ENCODE assay signal across 19 cellular contexts in genomic region chr3:135040321-135041110, GRCh38.
DNase-seq lines count a peak whose midpoint lies in the region; ATAC-seq and TF ChIP-seq lines count a peak whose summit lies in the region.
"Had no signal": no experiment of that assay in that cellular context is flagged by ENCODE, and none has a peak within 500 bp of the region (broad histone marks: within the 10 kb centered on the region; RNA-seq: fewer than 3 reads in every experiment).

No MANE protein-coding gene starts in this region.

- no peak overlapping the region for H3K4me3 ChIP-seq in endodermal cell (ENCODE audit: low read length)
- H3K4me3 ChIP-seq: HAP-1, SK-N-MC had no signal

- H3K9me3 Mint-ChIP-seq in endodermal cell, result peaks cover 9% of the 10 kb centered on the region
- no peaks in the 10 kb centered on the region for H3K9me3 Mint-ChIP-seq in stimulated activated effector memory CD8-positive, alpha-beta T cell treated with anti-CD3 and anti-CD28 coated beads, Interleukin-12 subunit alpha, Interleukin-12 subunit beta, amount 100 ng/mL, for 72 hours
- no peaks in the 10 kb centered on the region for H3K9me3 Mint-ChIP-seq in stimulated activated naive B cell treated with anti-CD40 and anti-IgM and Interleukin-4, amounts not matched to agents 10 μg/mL and 1 μg/mL and 100 μg/mL, for 72 hours

- no peak overlapping the region for H3K4me3 Mint-ChIP-seq in endodermal cell
- H3K4me3 Mint-ChIP-seq in stimulated activated effector memory CD8-positive, alpha-beta T cell treated with anti-CD3 and anti-CD28 coated beads, Interleukin-12 subunit alpha, Interleukin-12 subunit beta, amount 100 ng/mL, for 72 hours, result no peak overlapping the region
- no peak overlapping the region for H3K4me3 Mint-ChIP-seq in stimulated activated naive B cell treated with anti-CD40 and anti-IgM and Interleukin-4, amounts not matched to agents 10 μg/mL and 1 μg/mL and 100 μg/mL, for 72 hours

- WGBS in endodermal cell (ENCODE audit: insufficient coverage in 1 of 2, insufficient read length in 1 of 2), 2 experiments, result 85 to 92% methylated on average over 2 to 5 of the region's 6 CpGs

- ATAC-seq in stimulated activated effector memory CD8-positive, alpha-beta T cell treated with anti-CD3 and anti-CD28 coated beads, Interleukin-12 subunit alpha, Interleukin-12 subunit beta, amount 100 ng/mL, for 72 hours, result peak; percentile 19
- no peak for ATAC-seq in stimulated activated naive B cell treated with anti-CD40 and anti-IgM and Interleukin-4, amounts not matched to agents 10 μg/mL and 1 μg/mL and 100 μg/mL, for 72 hours (replicated peaks)

- in situ Hi-C loops in KBM-7 (cut with MboI; ENCODE audit: low pct_unique_long_range_greater_than_20kb, low sequenced_read_pairs), result no loop called here

- DNase-seq in KBM-7 (peak; percentile 84), OCI-M1 (lab: John Stamatoyannopoulos, UW) (peak; percentile 71), endodermal cell (peak; percentile 38), ureter (ENCODE audit: low spot score) (no peak), dermis blood vessel endothelial cell (no peak)
- peak in 1 of 2 donors; percentile 7 for DNase-seq in stimulated activated effector memory CD8-positive, alpha-beta T cell treated with anti-CD3 and anti-CD28 coated beads, Interleukin-12 subunit alpha, Interleukin-12 subunit beta, amount 100 ng/mL, for 72 hours (ENCODE audit: low spot score in 2 of 2)
- DNase-seq in stimulated activated naive B cell treated with anti-CD40 and anti-IgM and Interleukin-4, amounts not matched to agents 10 μg/mL and 1 μg/mL and 100 μg/mL, for 72 hours, result no peak
- DNase-seq: ACHN, AML-193, DMS79, NCI-H1417 treated with DMSO at 0.1 percent for 48 hours, NCI-H187 treated with DMSO at 0.1 percent for 48 hours, NCI-H345, NCI-H526 treated with DMSO at 0.1 percent for 48 hours, Right ventricle myocardium superior had no signal

- TF ChIP-seq CTCF in endodermal cell (conservative IDR thresholded peaks at IDR 0.05), result no peak

- peaks cover 4% of the 10 kb centered on the region for H3K27me3 ChIP-seq in endodermal cell (ENCODE audit: control insufficient read depth, insufficient read depth, low read length, poor library complexity, severe bottlenecking)

- H3K4me1 Mint-ChIP-seq in endodermal cell, result peaks cover 37% of the 10 kb centered on the region
- no peaks in the 10 kb centered on the region for H3K4me1 Mint-ChIP-seq in stimulated activated effector memory CD8-positive, alpha-beta T cell treated with anti-CD3 and anti-CD28 coated beads, Interleukin-12 subunit alpha, Interleukin-12 subunit beta, amount 100 ng/mL, for 72 hours
- H3K4me1 Mint-ChIP-seq in stimulated activated naive B cell treated with anti-CD40 and anti-IgM and Interleukin-4, amounts not matched to agents 10 μg/mL and 1 μg/mL and 100 μg/mL, for 72 hours, result no peaks in the 10 kb centered on the region

- no peak overlapping the region for H3K9ac ChIP-seq in endodermal cell (ENCODE audit: extremely low read depth, low read length, poor library complexity, severe bottlenecking)

- H3K27ac Mint-ChIP-seq in endodermal cell, result no peak overlapping the region
- no peak overlapping the region for H3K27ac Mint-ChIP-seq in stimulated activated effector memory CD8-positive, alpha-beta T cell treated with anti-CD3 and anti-CD28 coated beads, Interleukin-12 subunit alpha, Interleukin-12 subunit beta, amount 100 ng/mL, for 72 hours
- H3K27ac Mint-ChIP-seq in stimulated activated naive B cell treated with anti-CD40 and anti-IgM and Interleukin-4, amounts not matched to agents 10 μg/mL and 1 μg/mL and 100 μg/mL, for 72 hours, result no peak overlapping the region

- no peaks in the 10 kb centered on the region for H3K36me3 ChIP-seq in endodermal cell (ENCODE audit: control insufficient read depth, insufficient read depth, low read length)
- H3K36me3 ChIP-seq: HAP-1 had no signal

- H3K36me3 Mint-ChIP-seq in endodermal cell (ENCODE audit: low read depth), result no peaks in the 10 kb centered on the region
- no peaks in the 10 kb centered on the region for H3K36me3 Mint-ChIP-seq in stimulated activated effector memory CD8-positive, alpha-beta T cell treated with anti-CD3 and anti-CD28 coated beads, Interleukin-12 subunit alpha, Interleukin-12 subunit beta, amount 100 ng/mL, for 72 hours
- H3K36me3 Mint-ChIP-seq in stimulated activated naive B cell treated with anti-CD40 and anti-IgM and Interleukin-4, amounts not matched to agents 10 μg/mL and 1 μg/mL and 100 μg/mL, for 72 hours, result no peaks in the 10 kb centered on the region

- H3K27ac ChIP-seq in endodermal cell (ENCODE audit: low read depth, low read length), result peak overlapping the region; percentile 30
- H3K27ac ChIP-seq: C4-2B, HL-60, SK-N-MC had no signal

- peaks cover 8% of the 10 kb centered on the region for H3K4me1 ChIP-seq in endodermal cell (ENCODE audit: control insufficient read depth, insufficient read depth, low read length)
- H3K4me1 ChIP-seq: HAP-1 had no signal

- no peaks in the 10 kb centered on the region for H3K9me3 ChIP-seq in endodermal cell (ENCODE audit: control insufficient read depth, low read length)
- H3K9me3 ChIP-seq: HAP-1 had no signal

- peaks cover 18% of the 10 kb centered on the region for H3K27me3 Mint-ChIP-seq in endodermal cell (ENCODE audit: insufficient read depth)
- no peaks in the 10 kb centered on the region for H3K27me3 Mint-ChIP-seq in stimulated activated naive B cell treated with anti-CD40 and anti-IgM and Interleukin-4, amounts not matched to agents 10 μg/mL and 1 μg/mL and 100 μg/mL, for 72 hours

Comparison
In these comparisons a context has a peak if more than half of its experiments do, and no peak if none do; other contexts are left out.
1. DNase-seq: peak in KBM-7 (single experiment), OCI-M1 (single experiment) and endodermal cell (single experiment); none in ureter (single experiment), stimulated activated naive B cell treated with anti-CD40 and anti-IgM and Interleukin-4, amounts not matched to agents 10 μg/mL and 1 μg/mL and 100 μg/mL, for 72 hours (single experiment) and dermis blood vessel endothelial cell (single experiment).